In genomic region chr1:56557746-56558145, GRCh38 we compare ENCODE assay signal across 29 cellular contexts. TPM values are rescaled to one million over a fixed set of nuclear protein-coding genes. Genes with fewer than 3 reads are reported as not detected.
DNase-seq lines count a peak whose midpoint lies in the region; ATAC-seq and TF ChIP-seq lines count a peak whose summit lies in the region.
"Had no signal": no experiment of that assay in that cellular context is flagged by ENCODE, and none has a peak within 500 bp of the region (broad histone marks: within the 10 kb centered on the region; RNA-seq: fewer than 3 reads in every experiment).

No MANE protein-coding gene starts in this region.

- no peak for ATAC-seq in right cardiac atrium
- ATAC-seq: activated naive CD8-positive, alpha-beta T cell treated with anti-CD3 and anti-CD28 coated beads, Interleukin-2, amount 50 U/mL, for 24 hours; gastrocnemius medialis; Panc1; right lobe of liver; T-helper 17 cell had no signal

- H3K4me1 Mint-ChIP-seq in neural progenitor cell: peaks cover 22% of the 10 kb centered on the region
- H3K4me1 Mint-ChIP-seq: activated naive CD8-positive, alpha-beta T cell treated with anti-CD3 and anti-CD28 coated beads, Interleukin-2, amount 50 U/mL, for 24 hours; CD8-positive, alpha-beta memory T cell had no signal

- no peak overlapping the region for H3K27ac Mint-ChIP-seq in neural progenitor cell
- H3K27ac Mint-ChIP-seq: activated naive CD8-positive, alpha-beta T cell treated with anti-CD3 and anti-CD28 coated beads, Interleukin-2, amount 50 U/mL, for 24 hours; CD8-positive, alpha-beta memory T cell; T-helper 17 cell had no signal

- H2AFZ ChIP-seq in neural progenitor cell (replicated peaks): no peak overlapping the region

- DNase-seq in right cardiac atrium (no peak), right atrium auricular region (ENCODE audit: low spot score) (no peak), foreskin melanocyte (peak; percentile 73), nucleus accumbens (lab: John Stamatoyannopoulos, UW) (peak in 49 of 56 donors; percentile 15 to 86 (median 50)), neural progenitor cell (ENCODE audit: low spot score) (no peak), SW 1271 (lab: John Stamatoyannopoulos, UW) (no peak), HT-29 (ENCODE audit: low spot score) (no peak), Peyer's patch (no peak)
- DNase-seq: activated CD4-positive, alpha-beta T cell treated with anti-CD3 and anti-CD28 coated beads for 4 hours; activated CD8-positive, alpha-beta memory T cell treated with anti-CD3 and anti-CD28 coated beads for 24 hours; activated gamma-delta T cell treated with Interleukin-2 at 50 U/mL for 16 hours; activated naive CD8-positive, alpha-beta T cell treated with anti-CD3 and anti-CD28 coated beads, Interleukin-2, amount 50 U/mL, for 24 hours; activated T-cell treated with anti-CD3 and anti-CD28 coated beads, Interleukin-2, amount 50 U/mL, for 1 hour; AML-193; brain microvascular endothelial cell; CD8-positive, alpha-beta memory T cell; gastrocnemius medialis; kidney; NCI-H1417; right lobe of liver; SJCRH30; stimulated activated CD4-positive, alpha-beta T cell treated with anti-CD3 and anti-CD28 coated beads, Interleukin-12 subunit alpha, Interleukin-12 subunit beta, amount 100 ng/mL, for 4 hours; stimulated activated CD4-positive, alpha-beta T cell treated with anti-CD3 and anti-CD28 coated beads, Interleukin-4, amount 100 ng/mL, for 24 hours; stimulated activated naive CD4-positive, alpha-beta T cell treated with Interleukin-2 at 50 U/mL for 16 hours; T-helper 17 cell; transverse colon had no signal

- H3K4me3 ChIP-seq in right cardiac atrium (ENCODE audit: low read length) (no peak overlapping the region), right atrium auricular region (no peak overlapping the region), neural progenitor cell (no peak overlapping the region), Peyer's patch (no peak overlapping the region)
- H3K4me3 ChIP-seq: esophagus muscularis mucosa, gastrocnemius medialis, lung, right lobe of liver, SJCRH30, transverse colon had no signal

- H3K36me3 ChIP-seq in right atrium auricular region (no peaks in the 10 kb centered on the region), neural progenitor cell (no peaks in the 10 kb centered on the region), Peyer's patch (no peaks in the 10 kb centered on the region)
- H3K36me3 ChIP-seq: brain microvascular endothelial cell, esophagus muscularis mucosa, gastrocnemius medialis, right lobe of liver, SJCRH30, transverse colon had no signal

- H4K20me1 ChIP-seq in neural progenitor cell (ENCODE audit: low read depth): peaks cover 78% of the 10 kb centered on the region

- H3K9ac ChIP-seq in neural progenitor cell: no peak overlapping the region

- no peaks in the 10 kb centered on the region for H3K27me3 Mint-ChIP-seq in neural progenitor cell (ENCODE audit: insufficient read depth, low read depth)
- H3K27me3 Mint-ChIP-seq: activated naive CD8-positive, alpha-beta T cell treated with anti-CD3 and anti-CD28 coated beads, Interleukin-2, amount 50 U/mL, for 24 hours; CD8-positive, alpha-beta memory T cell had no signal

- H3F3A ChIP-seq in neural progenitor cell (ENCODE audit: low read depth): peaks cover under 1% of the 10 kb centered on the region

- H3K4me2 ChIP-seq in neural progenitor cell: no peak overlapping the region

- H3K9me3 ChIP-seq in right cardiac atrium (ENCODE audit: control insufficient read depth, low read length) (no peaks in the 10 kb centered on the region), right atrium auricular region (no peaks in the 10 kb centered on the region), neural progenitor cell (ENCODE audit: low read depth) (no peaks in the 10 kb centered on the region), Peyer's patch (no peaks in the 10 kb centered on the region)
- H3K9me3 ChIP-seq: esophagus muscularis mucosa, gastrocnemius medialis, right lobe of liver, SJCRH30, transverse colon had no signal

- H3K4me1 ChIP-seq in right cardiac atrium (ENCODE audit: control insufficient read depth, insufficient read depth, low read length) (peaks cover 20% of the 10 kb centered on the region), right atrium auricular region (peaks cover 0 to 49% of the 10 kb centered on the region in 2 donors), neural progenitor cell (peaks cover 22% of the 10 kb centered on the region), Peyer's patch (peaks cover 0 to 11% (median 0%) of the 10 kb centered on the region in 4 donors)
- H3K4me1 ChIP-seq: SJCRH30, transverse colon had no signal

- H3K27me3 ChIP-seq in right cardiac atrium (ENCODE audit: control insufficient read depth, insufficient read depth) (no peaks in the 10 kb centered on the region), right atrium auricular region (no peaks in the 10 kb centered on the region), neural progenitor cell (no peaks in the 10 kb centered on the region), Peyer's patch (no peaks in the 10 kb centered on the region)
- H3K27me3 ChIP-seq: brain microvascular endothelial cell, esophagus muscularis mucosa, gastrocnemius medialis, right lobe of liver, SJCRH30, transverse colon had no signal

- TF ChIP-seq POLR2A in Peyer's patch (IDR thresholded peaks at IDR 0.05): no peak

- WGBS in right cardiac atrium: 67% methylated on average over 7 of the region's 7 CpGs

- peaks cover 99% of the 10 kb centered on the region for H3K79me2 ChIP-seq in neural progenitor cell (ENCODE audit: low read depth)

- no peak overlapping the region for H3K4me3 Mint-ChIP-seq in neural progenitor cell
- H3K4me3 Mint-ChIP-seq: activated naive CD8-positive, alpha-beta T cell treated with anti-CD3 and anti-CD28 coated beads, Interleukin-2, amount 50 U/mL, for 24 hours; CD8-positive, alpha-beta memory T cell; T-helper 17 cell had no signal

- H3K36me3 Mint-ChIP-seq in neural progenitor cell: peaks cover 10% of the 10 kb centered on the region
- H3K36me3 Mint-ChIP-seq: CD8-positive, alpha-beta memory T cell had no signal

- intact Hi-C loops in right cardiac atrium (cut with DNase I): no loop called here

- H3K9me3 Mint-ChIP-seq in neural progenitor cell: no peaks in the 10 kb centered on the region
- H3K9me3 Mint-ChIP-seq: activated naive CD8-positive, alpha-beta T cell treated with anti-CD3 and anti-CD28 coated beads, Interleukin-2, amount 50 U/mL, for 24 hours had no signal

- TF ChIP-seq CTCF in right atrium auricular region (IDR thresholded peaks at IDR 0.05) (no peak), neural progenitor cell (IDR thresholded peaks at IDR 0.05) (no peak), Peyer's patch (IDR thresholded peaks at IDR 0.05) (no peak)

- peak overlapping the region; percentile 14 for H3K27ac ChIP-seq in right cardiac atrium (ENCODE audit: low read length)
- H3K27ac ChIP-seq in right atrium auricular region: no peak overlapping the region
- no peak overlapping the region for H3K27ac ChIP-seq in neural progenitor cell
- no peak overlapping the region for H3K27ac ChIP-seq in Peyer's patch
- H3K27ac ChIP-seq: brain microvascular endothelial cell, esophagus muscularis mucosa, gastrocnemius medialis, right lobe of liver, SJCRH30, transverse colon had no signal

RNA-seq across cellular contexts. Expression of gene PLPP3, which starts 21.6 kb away (rescaled TPM):
- total RNA-seq in right cardiac atrium: 100 to 1,000 TPM in 1 of 4 donors, 10 to 100 TPM in 3; 85.4 to 120 (median 94.6) TPM
- polyA plus RNA-seq in right cardiac atrium: 47.7 TPM
- total RNA-seq in right atrium auricular region: 10 to 100 TPM; 83.1 to 94.1 TPM
- total RNA-seq in neural progenitor cell (ENCODE audit: low replicate concordance): 28.5 and 32.8 TPM in 2 replicates
- total RNA-seq in HT-29 (2014; rRNA removed; shearing (Covaris generic)): 3.8 and 5.4 TPM in 2 replicates
- 10 to 100 TPM; 27.0 to 63.7 (median 37.6) TPM for total RNA-seq in Peyer's patch
- total RNA-seq: SJCRH30 had no signal
- polyA plus RNA-seq: CD8-positive, alpha-beta memory T cell had no signal

Comparison
In these comparisons a context has a peak if more than half of its experiments do, and no peak if none do; other contexts are left out.
1. DNase-seq: peak in foreskin melanocyte (single experiment) and nucleus accumbens (49 of 56); none in right cardiac atrium (0 of 3), right atrium auricular region (single experiment), neural progenitor cell (single experiment), SW 1271 (0 of 2), HT-29 (single experiment) and Peyer's patch (0 of 3).